12 cellular contexts compared by ENCODE assay signal in the genomic region with DNA sequence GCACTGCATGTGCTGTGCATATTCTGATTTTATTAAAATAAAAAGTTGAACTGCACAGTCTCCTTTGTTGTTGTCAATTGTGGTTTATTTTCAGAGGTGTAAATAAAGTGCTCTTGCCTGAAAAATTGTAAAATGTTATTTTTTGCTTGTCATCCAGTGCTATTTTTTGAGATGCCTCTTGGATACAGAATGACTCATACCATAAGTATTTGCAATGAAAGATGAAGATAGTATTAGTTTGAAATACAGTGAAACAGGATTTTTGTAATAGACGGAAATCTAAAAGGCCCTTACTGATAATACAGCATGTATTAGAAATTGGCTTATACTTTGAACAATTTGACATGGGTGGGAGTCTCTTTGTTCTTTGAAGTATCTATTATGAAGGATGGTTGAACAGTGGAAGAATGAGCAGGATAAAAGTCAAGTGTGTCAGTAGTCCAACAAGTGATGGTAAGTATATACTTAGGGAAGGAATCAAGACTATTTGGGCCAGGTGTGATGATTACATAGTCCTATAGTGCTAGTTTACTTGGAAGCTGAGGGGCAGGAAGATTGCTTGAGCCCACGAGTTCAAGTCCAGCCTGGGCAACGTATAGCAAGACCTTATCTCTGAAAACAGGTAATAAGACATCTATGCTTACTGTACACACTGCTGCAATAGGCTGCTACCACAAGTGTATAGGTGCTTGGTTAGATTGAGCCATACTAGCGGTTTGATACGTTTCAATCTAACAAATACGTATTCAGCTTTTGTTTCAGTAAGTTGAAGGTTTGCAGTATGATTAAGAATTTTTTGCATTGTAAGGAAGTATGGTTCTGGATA. TPM values are rescaled to one million over a fixed set of nuclear protein-coding genes. Genes with fewer than 3 reads are reported as not detected.
DNase-seq lines count a peak whose midpoint lies in the region; ATAC-seq and TF ChIP-seq lines count a peak whose summit lies in the region.
"Had no signal": no experiment of that assay in that cellular context is flagged by ENCODE, and none has a peak within 500 bp of the region (broad histone marks: within the 10 kb centered on the region; RNA-seq: fewer than 3 reads in every experiment).

No MANE protein-coding gene starts in this region.

- peaks cover 0 to 7% (median 0%) of the 10 kb centered on the region in 8 donors for H3K9me3 Mint-ChIP-seq in CD4-positive, alpha-beta memory T cell
- no peaks in the 10 kb centered on the region for H3K9me3 Mint-ChIP-seq in activated T-helper 17 cell treated with anti-CD3 and anti-CD28 coated beads, Interleukin-2, amount 50 U/mL, for 72 hours

- peaks cover 23 to 52% (median 42%) of the 10 kb centered on the region in 4 donors for H3K4me1 Mint-ChIP-seq in CD4-positive, alpha-beta memory T cell
- peaks cover 25% of the 10 kb centered on the region for H3K4me1 Mint-ChIP-seq in activated T-helper 17 cell treated with anti-CD3 and anti-CD28 coated beads, Interleukin-2, amount 50 U/mL, for 72 hours

- intact Hi-C loops in CD4-positive, alpha-beta memory T cell (cut with micrococcal nuclease), result loop anchor here (5.0 kb wide), 1 partner anchor 92 kb away; no protein-coding TSS in a partner anchor
- intact Hi-C loops in left colon (cut with DNase I, micrococcal nuclease), result no loop called here

- H3K36me3 Mint-ChIP-seq in CD4-positive, alpha-beta memory T cell, result peaks cover 50 to 59% of the 10 kb centered on the region in 2 donors
- peaks cover 55% of the 10 kb centered on the region for H3K36me3 Mint-ChIP-seq in activated T-helper 17 cell treated with anti-CD3 and anti-CD28 coated beads, Interleukin-2, amount 50 U/mL, for 72 hours (ENCODE audit: low read depth)

- peak; percentile 23 for TF ChIP-seq POLR2A in GM18505 (IDR thresholded peaks at IDR 0.05; ENCODE audit: borderline replicate concordance, extremely low read depth, insufficient read depth, insufficient read length)

- POLR2A ChIA-PET in CD4-positive, alpha-beta memory T cell (lab: Charles Lee; ENCODE audit: partially characterized antibody), result interaction anchor here (1.0 to 3.7 kb wide), 7 partner anchors 13 to 93 kb away, joined by 3 to 16 read pairs (median 4); no protein-coding TSS in a partner anchor

- no peaks in the 10 kb centered on the region for H3K9me3 ChIP-seq in CD4-positive, alpha-beta memory T cell (ENCODE audit: control insufficient read depth in 1 of 2, low read length in 2 of 2)

- H3K4me3 Mint-ChIP-seq in CD4-positive, alpha-beta memory T cell, result peak overlapping the region in 3 of 8 donors; percentile 17 to 57 (median 31)
- H3K4me3 Mint-ChIP-seq in activated T-helper 17 cell treated with anti-CD3 and anti-CD28 coated beads, Interleukin-2, amount 50 U/mL, for 72 hours, result peak overlapping the region; percentile 38

- DNase-seq in CD4-positive, alpha-beta memory T cell, result peak in 1 of 5 donors; percentile 32
- DNase-seq in left colon, result no peak
- no peak for DNase-seq in HuH-7 (ENCODE audit: low spot score)
- no peak for DNase-seq in activated CD4-positive, alpha-beta T cell treated with anti-CD3 and anti-CD28 coated beads, Interleukin-2, amount 50 U/mL, for 48 hours
- DNase-seq in activated gamma-delta T cell (lab: John Stamatoyannopoulos, UW), result no peak
- DNase-seq: activated CD4-positive, alpha-beta T cell treated with anti-CD3 and anti-CD28 coated beads, Interleukin-2, amount 50 U/mL, for 4 hours; NCI-H146; PC-9; posterior cingulate gyrus had no signal

- CTCF ChIA-PET in CD4-positive, alpha-beta memory T cell (lab: Charles Lee; ENCODE audit: partially characterized antibody), result interaction anchor here (0.5 kb wide), 1 partner anchor 55 kb away, joined by 3 read pairs; no protein-coding TSS in a partner anchor

- peaks cover 33% of the 10 kb centered on the region for H3K36me3 ChIP-seq in CD4-positive, alpha-beta memory T cell (ENCODE audit: insufficient read depth, low read length)

- no peaks in the 10 kb centered on the region for H3K27me3 Mint-ChIP-seq in CD4-positive, alpha-beta memory T cell
- no peaks in the 10 kb centered on the region for H3K27me3 Mint-ChIP-seq in activated T-helper 17 cell treated with anti-CD3 and anti-CD28 coated beads, Interleukin-2, amount 50 U/mL, for 72 hours

- H3K4me1 ChIP-seq in CD4-positive, alpha-beta memory T cell (ENCODE audit: insufficient read depth, low read length), result peaks cover 23% of the 10 kb centered on the region

- no peak overlapping the region for H3K27ac ChIP-seq in CD4-positive, alpha-beta memory T cell (ENCODE audit: low read depth, low read length)

- H3K27me3 ChIP-seq in CD4-positive, alpha-beta memory T cell (ENCODE audit: insufficient read depth, low read length), result no peaks in the 10 kb centered on the region

- no peak overlapping the region for H3K4me3 ChIP-seq in CD4-positive, alpha-beta memory T cell (ENCODE audit: low read length in 2 of 2)
- H3K4me3 ChIP-seq: PC-9 had no signal

- H3K27ac Mint-ChIP-seq in CD4-positive, alpha-beta memory T cell, result peak overlapping the region; percentile 8 to 84 (median 52)
- no peak overlapping the region for H3K27ac Mint-ChIP-seq in activated T-helper 17 cell treated with anti-CD3 and anti-CD28 coated beads, Interleukin-2, amount 50 U/mL, for 72 hours

- ATAC-seq in GM18505 (IDR thresholded peaks at IDR 0.05; ENCODE audit: unreplicated experiment) (no peak), left colon (peak; percentile 25), HG03097 (IDR thresholded peaks at IDR 0.05; ENCODE audit: low FRiP score, unreplicated experiment) (no peak)
- ATAC-seq in activated T-helper 17 cell treated with anti-CD3 and anti-CD28 coated beads, Interleukin-2, amount 50 U/mL, for 72 hours (replicated peaks), result peak; percentile 61

RNA-seq across cellular contexts. Expression of gene DDX3X, which starts 16.4 kb away (rescaled TPM):
- total RNA-seq in CD4-positive, alpha-beta memory T cell, result 100 to 1,000 TPM; 318 to 320 TPM
- polyA plus RNA-seq in CD4-positive, alpha-beta memory T cell, result 100 to 1,000 TPM; 256 to 257 TPM
- 100 to 1,000 TPM; 226 to 303 TPM for total RNA-seq in activated T-helper 17 cell treated with anti-CD3 and anti-CD28 coated beads, Interleukin-2, amount 50 U/mL, for 72 hours
- 100 to 1,000 TPM; 277 to 302 TPM for total RNA-seq in left colon

Comparison
In these comparisons a context has a peak if more than half of its experiments do, and no peak if none do; other contexts are left out.
1. ATAC-seq: peak in activated T-helper 17 cell treated with anti-CD3 and anti-CD28 coated beads, Interleukin-2, amount 50 U/mL, for 72 hours (single experiment) and left colon (single experiment); none in GM18505 (single experiment) and HG03097 (single experiment).